Comparison of ENCODE assay signal across 28 cellular contexts in genomic region chrX:95889279-95889678, GRCh38.
"Had no signal": no experiment of that assay in that cellular context is flagged by ENCODE, and none has a peak within 500 bp of the region (broad histone marks: within the 10 kb centered on the region; RNA-seq: fewer than 3 reads in every experiment).

No MANE protein-coding gene starts in this region.

- H3K4me1 ChIP-seq: left lung, pancreas, prostate gland, testis, thyroid gland, uterus had no signal

- H3K4me3 Mint-ChIP-seq: naive thymus-derived CD4-positive, alpha-beta T cell; natural killer cell treated with Interleukin-12 subunit alpha and Interleukin-12 subunit beta and Interleukin-15 and Interleukin-18, amount 100 ng/mL, for 72 hours; neural crest cell; stimulated activated naive B cell treated with anti-CD40 and anti-IgM and Interleukin-4, amounts not matched to agents 10 μg/mL and 1 μg/mL and 100 μg/mL, for 72 hours; type B pancreatic cell had no signal

- H3K36me3 Mint-ChIP-seq: naive thymus-derived CD4-positive, alpha-beta T cell; natural killer cell treated with Interleukin-12 subunit alpha and Interleukin-12 subunit beta and Interleukin-15 and Interleukin-18, amount 100 ng/mL, for 72 hours; stimulated activated naive B cell treated with anti-CD40 and anti-IgM and Interleukin-4, amounts not matched to agents 10 μg/mL and 1 μg/mL and 100 μg/mL, for 72 hours; type B pancreatic cell had no signal

- H3K27ac Mint-ChIP-seq: naive thymus-derived CD4-positive, alpha-beta T cell; natural killer cell treated with Interleukin-12 subunit alpha and Interleukin-12 subunit beta and Interleukin-15 and Interleukin-18, amount 100 ng/mL, for 72 hours; stimulated activated naive B cell treated with anti-CD40 and anti-IgM and Interleukin-4, amounts not matched to agents 10 μg/mL and 1 μg/mL and 100 μg/mL, for 72 hours; type B pancreatic cell had no signal

- DNase-seq: heart right ventricle; kidney glomerular epithelial cell; left cardiac atrium; left lung; naive thymus-derived CD4-positive, alpha-beta T cell; nucleus accumbens; pancreas; posterior cingulate gyrus; retina; right cardiac atrium; stimulated activated CD4-positive, alpha-beta T cell treated with anti-CD3 and anti-CD28 coated beads, Interleukin-12 subunit alpha, Interleukin-12 subunit beta, amount 100 ng/mL, for 4 hours; stimulated activated CD4-positive, alpha-beta T cell treated with anti-CD3 and anti-CD28 coated beads, Interleukin-15, amount 100 ng/mL, for 24 hours; stimulated activated CD4-positive, alpha-beta T cell treated with anti-CD3 and anti-CD28 coated beads, Interleukin-2, amount 100 ng/mL, for 24 hours; stimulated activated CD4-positive, alpha-beta T cell treated with anti-CD3 and anti-CD28 coated beads, Interleukin-4, amount 100 ng/mL, for 1 hour; stimulated activated naive B cell treated with anti-CD40 and anti-IgM and Interleukin-4, amounts not matched to agents 10 μg/mL and 1 μg/mL and 100 μg/mL, for 72 hours; stimulated activated naive CD8-positive, alpha-beta T cell treated with anti-CD3 and anti-CD28 coated beads, Interleukin-15, Interleukin-2, amounts not matched to agents 100 U/mL and 50 U/mL, for 24 hours; stomach; testis; thyroid gland; uterus had no signal

- H3K4me3 ChIP-seq: heart right ventricle, hepatocyte, left lung, lung, pancreas, prostate gland, skin epidermis, stomach, testis, thyroid gland, uterus had no signal

- H3K9me3 ChIP-seq: heart right ventricle, left lung, pancreas, prostate gland, stomach, testis, thyroid gland, uterus had no signal

- H3K4me1 Mint-ChIP-seq: naive thymus-derived CD4-positive, alpha-beta T cell; neural crest cell; stimulated activated naive B cell treated with anti-CD40 and anti-IgM and Interleukin-4, amounts not matched to agents 10 μg/mL and 1 μg/mL and 100 μg/mL, for 72 hours had no signal

- ATAC-seq: heart right ventricle; left cardiac atrium; left lung; naive thymus-derived CD4-positive, alpha-beta T cell; natural killer cell treated with Interleukin-12 subunit alpha and Interleukin-12 subunit beta and Interleukin-15 and Interleukin-18, amount 100 ng/mL, for 72 hours; pancreas; right cardiac atrium; sciatic nerve; stimulated activated naive B cell treated with anti-CD40 and anti-IgM and Interleukin-4, amounts not matched to agents 10 μg/mL and 1 μg/mL and 100 μg/mL, for 72 hours; stimulated activated naive CD8-positive, alpha-beta T cell treated with anti-CD3 and anti-CD28 coated beads, Interleukin-15, Interleukin-2, amounts not matched to agents 100 U/mL and 50 U/mL, for 24 hours had no signal

- H3K79me2 ChIP-seq: hepatocyte had no signal

- H3K4me2 ChIP-seq: hepatocyte had no signal

- H3K27ac ChIP-seq: heart right ventricle, hepatocyte, left lung, pancreas, prostate gland, skin epidermis, stomach, testis, thyroid gland, uterus had no signal

- H2AFZ ChIP-seq: hepatocyte had no signal

- H3K9me3 Mint-ChIP-seq: neural crest cell, type B pancreatic cell had no signal

- H3K27me3 Mint-ChIP-seq: naive thymus-derived CD4-positive, alpha-beta T cell; natural killer cell treated with Interleukin-12 subunit alpha and Interleukin-12 subunit beta and Interleukin-15 and Interleukin-18, amount 100 ng/mL, for 72 hours; stimulated activated naive B cell treated with anti-CD40 and anti-IgM and Interleukin-4, amounts not matched to agents 10 μg/mL and 1 μg/mL and 100 μg/mL, for 72 hours; type B pancreatic cell had no signal

- H3K27me3 ChIP-seq: hepatocyte, stomach, testis, thyroid gland, uterus had no signal

- H3K36me3 ChIP-seq: heart right ventricle, left lung, pancreas, prostate gland, stomach, thyroid gland, uterus had no signal
